ENCODE assay signal across 8 cellular contexts in genomic region chr7:13981070-13981469, GRCh38. TPM values are rescaled to one million over a fixed set of nuclear protein-coding genes. Genes with fewer than 3 reads are reported as not detected.
DNase-seq lines count a peak whose midpoint lies in the region; ATAC-seq and TF ChIP-seq lines count a peak whose summit lies in the region.

No MANE protein-coding gene starts in this region.

- ATAC-seq in GM19328 (IDR thresholded peaks at IDR 0.05; ENCODE audit: unreplicated experiment) = no peak

- H3K4me3 Mint-ChIP-seq in endothelial cell (ENCODE audit: unreplicated experiment) (no peak overlapping the region), nephron progenitor cell (peak overlapping the region; percentile 33)
- no peak overlapping the region for H3K4me3 Mint-ChIP-seq in activated T-cell treated with anti-CD3 and anti-CD28 coated beads, Interleukin-2, amount 50 U/mL, for 24 hours

- peak; percentile 54 for DNase-seq in DMS 273 (lab: John Stamatoyannopoulos, UW; ENCODE audit: unreplicated experiment)
- peak; percentile 87 for DNase-seq in NCI-H69 (lab: John Stamatoyannopoulos, UW)
- peak; percentile 10 for DNase-seq in endothelial cell (ENCODE audit: low spot score)
- no peak for DNase-seq in nephron progenitor cell
- no peak for DNase-seq in NCI-H2107 (lab: John Stamatoyannopoulos, UW)
- no peak for DNase-seq in activated effector memory CD4-positive, alpha-beta T cell treated with Interleukin-2 at 50 U/mL for 16 hours
- no peak for DNase-seq in activated T-cell treated with anti-CD3 and anti-CD28 coated beads, Interleukin-2, amount 50 U/mL, for 24 hours

- TF ChIP-seq CTCF in endothelial cell (IDR thresholded peaks at IDR 0.05; ENCODE audit: unreplicated experiment) (no peak), nephron progenitor cell (IDR thresholded peaks at IDR 0.05) (no peak)

- H3K27ac Mint-ChIP-seq in endothelial cell (ENCODE audit: unreplicated experiment) (peak overlapping the region; percentile 92), nephron progenitor cell (peak overlapping the region; percentile 53)
- H3K27ac Mint-ChIP-seq in activated T-cell treated with anti-CD3 and anti-CD28 coated beads, Interleukin-2, amount 50 U/mL, for 24 hours = no peak overlapping the region

- peaks cover 13% of the 10 kb centered on the region for H3K4me1 Mint-ChIP-seq in endothelial cell (ENCODE audit: unreplicated experiment)
- peaks cover 30% of the 10 kb centered on the region for H3K4me1 Mint-ChIP-seq in nephron progenitor cell
- peaks cover 6% of the 10 kb centered on the region for H3K4me1 Mint-ChIP-seq in activated T-cell treated with anti-CD3 and anti-CD28 coated beads, Interleukin-2, amount 50 U/mL, for 24 hours (ENCODE audit: low read depth)

- no peaks in the 10 kb centered on the region for H3K9me3 Mint-ChIP-seq in endothelial cell (ENCODE audit: unreplicated experiment)
- no peaks in the 10 kb centered on the region for H3K9me3 Mint-ChIP-seq in nephron progenitor cell
- no peaks in the 10 kb centered on the region for H3K9me3 Mint-ChIP-seq in activated T-cell treated with anti-CD3 and anti-CD28 coated beads, Interleukin-2, amount 50 U/mL, for 24 hours

- H3K36me3 Mint-ChIP-seq in endothelial cell (ENCODE audit: low read depth, unreplicated experiment) (no peaks in the 10 kb centered on the region), nephron progenitor cell (ENCODE audit: low read depth) (peaks cover 22% of the 10 kb centered on the region)
- no peaks in the 10 kb centered on the region for H3K36me3 Mint-ChIP-seq in activated T-cell treated with anti-CD3 and anti-CD28 coated beads, Interleukin-2, amount 50 U/mL, for 24 hours (ENCODE audit: low read depth)

- H3K27me3 Mint-ChIP-seq in endothelial cell (ENCODE audit: unreplicated experiment) (no peaks in the 10 kb centered on the region), nephron progenitor cell (ENCODE audit: low read depth, poor library complexity) (no peaks in the 10 kb centered on the region)
- peaks cover 8% of the 10 kb centered on the region for H3K27me3 Mint-ChIP-seq in activated T-cell treated with anti-CD3 and anti-CD28 coated beads, Interleukin-2, amount 50 U/mL, for 24 hours

RNA-seq across cellular contexts. Expression of gene ETV1, which starts 8.4 kb away (rescaled TPM):
- total RNA-seq in endothelial cell (ENCODE audit: unreplicated experiment) = 18.2 TPM

Comparison
In these comparisons a context has a peak if more than half of its experiments do, and no peak if none do; other contexts are left out.
1. DNase-seq: peak in DMS 273 (single experiment), NCI-H69 (single experiment) and endothelial cell (single experiment); none in nephron progenitor cell (single experiment), NCI-H2107 (single experiment), activated effector memory CD4-positive, alpha-beta T cell treated with Interleukin-2 at 50 U/mL for 16 hours (single experiment) and activated T-cell treated with anti-CD3 and anti-CD28 coated beads, Interleukin-2, amount 50 U/mL, for 24 hours (single experiment).